ENCODE assay signal across 1 cellular context in the genomic region with DNA sequence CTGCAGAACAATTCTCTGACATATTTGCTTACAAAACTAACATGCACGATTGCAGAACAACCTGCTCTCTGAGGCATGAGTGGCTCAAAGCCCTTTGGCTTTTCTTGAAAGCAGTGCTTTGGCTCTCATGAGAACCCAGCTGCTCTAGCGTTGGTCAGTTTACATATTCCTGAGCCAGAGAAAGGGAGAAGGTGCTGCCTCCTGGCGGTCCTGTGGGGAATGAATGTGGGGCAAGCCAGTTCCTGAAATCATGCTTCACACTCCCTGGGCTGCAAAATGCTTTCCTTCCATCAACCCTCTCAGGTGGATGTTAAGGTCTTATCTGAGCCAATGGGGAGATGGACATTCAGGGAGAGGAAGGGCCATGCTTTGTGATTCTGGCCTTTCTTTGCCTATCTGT.
TF ChIP-seq lines count a peak whose summit lies in the region.

No MANE protein-coding gene starts in this region.

TF ChIP-seq in HEK293, 187 proteins besides CTCF, POLR2A, EP300 and RAD21 (continued from another document):
- TF ChIP-seq ZNF571 (tag by site-specific recombination; IDR thresholded peaks at IDR 0.05) (no peak), SETDB1 (IDR thresholded peaks at IDR 0.05; ENCODE audit: insufficient read length, low read length) (no peak)
TF ChIP-seq in HEK293: peak in this region for 0.
